In genomic region chr10:1202343-1202742, GRCh38 we compare ENCODE assay signal across 15 cellular contexts.
"Had no signal": no experiment of that assay in that cellular context is flagged by ENCODE, and none has a peak within 500 bp of the region (broad histone marks: within the 10 kb centered on the region; RNA-seq: fewer than 3 reads in every experiment).

No MANE protein-coding gene starts in this region.

- H3K36me3 ChIP-seq: esophagus muscularis mucosa, neutrophil, suprapubic skin, WERI-Rb-1 had no signal

- ATAC-seq: natural killer cell, T-helper 17 cell had no signal

- H3K9me3 ChIP-seq: esophagus muscularis mucosa, neutrophil, suprapubic skin had no signal

- H3K27ac Mint-ChIP-seq: activated naive CD8-positive, alpha-beta T cell treated with anti-CD3 and anti-CD28 coated beads, Interleukin-2, amount 10 ng/mL, durations not matched to agents 7 days and 5 days; activated T-helper 1 cell treated with anti-CD3 and anti-CD28 coated beads, Interleukin-12 subunit alpha, Interleukin-12 subunit beta, Interleukin-2, Interleukin-4 antibody, amounts not matched to agents 30 ng/mL and 10 ng/mL and 1 ng/mL, durations not matched to agents 14 hours and 24 hours and 36 hours; natural killer cell; T-helper 17 cell had no signal

- H3K4me3 Mint-ChIP-seq: activated naive CD8-positive, alpha-beta T cell treated with anti-CD3 and anti-CD28 coated beads, Interleukin-2, amount 10 ng/mL, durations not matched to agents 7 days and 5 days; activated T-helper 1 cell treated with anti-CD3 and anti-CD28 coated beads, Interleukin-12 subunit alpha, Interleukin-12 subunit beta, Interleukin-2, Interleukin-4 antibody, amounts not matched to agents 30 ng/mL and 10 ng/mL and 1 ng/mL, durations not matched to agents 14 hours and 24 hours and 36 hours; natural killer cell; T-helper 17 cell had no signal

- DNase-seq: activated CD4-positive, alpha-beta T cell treated with anti-CD3 and anti-CD28 coated beads, Interleukin-2, amount 50 U/mL, for 48 hours; activated naive CD8-positive, alpha-beta T cell treated with anti-CD3 and anti-CD28 coated beads, Interleukin-2, amount 10 ng/mL, durations not matched to agents 7 days and 5 days; anterior cingulate cortex; hypothalamus; mesendoderm; natural killer cell; stimulated activated CD4-positive, alpha-beta T cell treated with anti-CD3 and anti-CD28 coated beads, Interleukin-4, amount 100 ng/mL, for 24 hours; stimulated activated naive CD4-positive, alpha-beta T cell; T-helper 17 cell; WERI-Rb-1 had no signal

- H3K4me3 ChIP-seq: esophagus muscularis mucosa, skin epidermis, suprapubic skin had no signal

- H3K9me3 Mint-ChIP-seq: activated naive CD8-positive, alpha-beta T cell treated with anti-CD3 and anti-CD28 coated beads, Interleukin-2, amount 10 ng/mL, durations not matched to agents 7 days and 5 days; activated T-helper 1 cell treated with anti-CD3 and anti-CD28 coated beads, Interleukin-12 subunit alpha, Interleukin-12 subunit beta, Interleukin-2, Interleukin-4 antibody, amounts not matched to agents 30 ng/mL and 10 ng/mL and 1 ng/mL, durations not matched to agents 14 hours and 24 hours and 36 hours; natural killer cell had no signal

- H3K36me3 Mint-ChIP-seq: activated naive CD8-positive, alpha-beta T cell treated with anti-CD3 and anti-CD28 coated beads, Interleukin-2, amount 10 ng/mL, durations not matched to agents 7 days and 5 days; natural killer cell had no signal

- H3K4me1 ChIP-seq: suprapubic skin had no signal

- H3K27ac ChIP-seq: esophagus muscularis mucosa, neutrophil, skin epidermis, suprapubic skin, WERI-Rb-1 had no signal

- H3K4me1 Mint-ChIP-seq: activated naive CD8-positive, alpha-beta T cell treated with anti-CD3 and anti-CD28 coated beads, Interleukin-2, amount 10 ng/mL, durations not matched to agents 7 days and 5 days; natural killer cell; T-helper 17 cell had no signal
